1 cellular context compared by ENCODE assay signal in genomic region chr6:151451950-151452749, GRCh38.
TF ChIP-seq lines count a peak whose summit lies in the region.

Gene RMND1, minus strand, starts transcription at chr6:151452126. Its CDS starts 6,315 bp downstream, at chr6:151445811.

TF ChIP-seq in HepG2, 621 proteins besides CTCF, POLR2A, EP300 and RAD21 (continued from another document and continues in another):
- TF ChIP-seq ZBTB2 (CRISPR knock-in tag; IDR thresholded peaks at IDR 0.05; ENCODE audit: low read depth) (peak; percentile 99), ZNF792 (CRISPR knock-in tag; IDR thresholded peaks at IDR 0.05) (peak; percentile 75; the same call in 1 of the 2 replicates), ZNF280D (CRISPR knock-in tag; IDR thresholded peaks at IDR 0.05) (0 out of 2 replicates have a peak, but pooled peaks have one; percentile 74), FOXK1 (CRISPR knock-in tag; IDR thresholded peaks at IDR 0.05; ENCODE audit: borderline replicate concordance, low read depth) (peak; percentile 89; the same call in 1 of the 2 replicates), KDM5A (IDR thresholded peaks at IDR 0.05; ENCODE audit: borderline replicate concordance, low read length) (peak; percentile 89), ZNF274 (CRISPR knock-in tag; IDR thresholded peaks at IDR 0.05) (peak; percentile 93; the same call in 1 of the 2 replicates), ZNF512B (CRISPR knock-in tag; IDR thresholded peaks at IDR 0.05; ENCODE audit: borderline replicate concordance) (no peak; the same call in 1 of the 2 replicates), MTF2 (CRISPR knock-in tag; IDR thresholded peaks at IDR 0.05; ENCODE audit: borderline replicate concordance) (peak; percentile 97), JDP2 (CRISPR knock-in tag; IDR thresholded peaks at IDR 0.05; ENCODE audit: borderline replicate concordance) (no peak), ZNF597 (CRISPR knock-in tag; IDR thresholded peaks at IDR 0.05) (no peak; the same call in 1 of the 2 replicates), ZC3H13 (CRISPR knock-in tag; IDR thresholded peaks at IDR 0.05) (peak; percentile 95; the same call in 1 of the 2 replicates), ZSCAN9 (CRISPR knock-in tag; IDR thresholded peaks at IDR 0.05; ENCODE audit: borderline replicate concordance) (peak; percentile 92), GTF2F1 (IDR thresholded peaks at IDR 0.05; ENCODE audit: low read length) (no peak; the same call in 1 of the 2 replicates), ZBTB14 (CRISPR knock-in tag; IDR thresholded peaks at IDR 0.05) (peak; percentile 77), ZNF598 (CRISPR knock-in tag; IDR thresholded peaks at IDR 0.05; ENCODE audit: borderline replicate concordance) (peak; percentile 95), ZNF329 (CRISPR knock-in tag; IDR thresholded peaks at IDR 0.05; ENCODE audit: low read depth) (peak; percentile 83; the same call in 1 of the 2 replicates), ESRRA (CRISPR knock-in tag; IDR thresholded peaks at IDR 0.05; ENCODE audit: low read depth) (peak; percentile 87), TERF1 (CRISPR knock-in tag; IDR thresholded peaks at IDR 0.05) (no peak), SALL2 (CRISPR knock-in tag; IDR thresholded peaks at IDR 0.05) (peak; percentile 99), ZBTB49 (CRISPR knock-in tag; IDR thresholded peaks at IDR 0.05; ENCODE audit: borderline replicate concordance) (no peak; the same call in 1 of the 2 replicates), ZNF660 (CRISPR knock-in tag; IDR thresholded peaks at IDR 0.05; ENCODE audit: borderline replicate concordance, low read depth) (no peak), ZNF235 (CRISPR knock-in tag; IDR thresholded peaks at IDR 0.05; ENCODE audit: borderline replicate concordance) (peak; percentile 95; the same call in 1 of the 2 replicates), GPBP1L1 (CRISPR knock-in tag; IDR thresholded peaks at IDR 0.05) (no peak), ZMYM4 (CRISPR knock-in tag; IDR thresholded peaks at IDR 0.05) (peak; percentile 99), DZIP1 (CRISPR knock-in tag; IDR thresholded peaks at IDR 0.05) (peak; percentile 92), ZNF354B (CRISPR knock-in tag; IDR thresholded peaks at IDR 0.05) (0 out of 2 replicates have a peak, but pooled peaks have one; percentile 15), ZNF12 (CRISPR knock-in tag; IDR thresholded peaks at IDR 0.05) (peak; percentile 36), GATA4 (IDR thresholded peaks at IDR 0.05; ENCODE audit: borderline replicate concordance, low read depth) (no peak), BRCA1 (CRISPR knock-in tag; IDR thresholded peaks at IDR 0.05) (peak; percentile 97), TFE3 (CRISPR knock-in tag; IDR thresholded peaks at IDR 0.05) (peak; percentile 99), SNAPC2 (CRISPR knock-in tag; IDR thresholded peaks at IDR 0.05) (peak; percentile 91; the same call in 1 of the 2 replicates), TGIF2 (CRISPR knock-in tag; IDR thresholded peaks at IDR 0.05) (no peak; the same call in none of the 2 replicates), SP1 (IDR thresholded peaks at IDR 0.05) (no peak), SP1 (CRISPR knock-in tag; IDR thresholded peaks at IDR 0.05) (peak; percentile 75), ARNT (IDR thresholded peaks at IDR 0.05) (no peak)
